In the genomic region with DNA sequence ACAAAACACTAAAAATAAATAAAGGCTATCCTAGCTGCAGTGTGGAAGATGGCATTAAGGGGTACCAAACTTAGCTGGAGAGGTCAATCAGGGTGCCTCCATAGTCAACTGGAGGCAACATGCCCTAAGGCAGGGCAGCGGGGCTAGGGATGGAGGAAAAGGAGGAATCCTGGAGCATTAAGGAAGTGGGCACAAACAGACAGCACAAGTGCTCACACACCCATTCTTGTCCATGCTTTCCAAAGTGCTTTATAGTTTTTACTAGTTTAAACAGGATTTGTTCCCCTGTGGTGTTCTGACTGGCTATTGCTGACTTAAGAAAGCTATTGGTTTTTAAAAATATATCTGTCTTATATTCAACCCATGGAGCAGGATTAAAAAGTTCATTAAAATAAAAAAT, we compare ENCODE assay signal across 9 cellular contexts.
"Had no signal": no experiment of that assay in that cellular context is flagged by ENCODE, and none has a peak within 500 bp of the region (broad histone marks: within the 10 kb centered on the region; RNA-seq: fewer than 3 reads in every experiment).

No MANE protein-coding gene starts in this region.

- H3K9ac ChIP-seq: GM23248 had no signal

- H3K27me3 Mint-ChIP-seq: IgD-negative memory B cell had no signal

- H3K9me3 ChIP-seq: HAP-1 had no signal

- H3K4me3 ChIP-seq: GM23248, HAP-1 had no signal

- ATAC-seq: HCT116, HepG2 had no signal

- H2AFZ ChIP-seq: GM23248 had no signal

- DNase-seq: GM23248, GOT3, H7, HFFc6 had no signal

- H3K27ac Mint-ChIP-seq: HFFc6, IgD-negative memory B cell had no signal

- H3K4me1 ChIP-seq: HAP-1 had no signal

- H3K36me3 ChIP-seq: HAP-1 had no signal

- H3K9me3 Mint-ChIP-seq: HFFc6, IgD-negative memory B cell had no signal

- H3K4me3 Mint-ChIP-seq: HFFc6, IgD-negative memory B cell had no signal

- H3K27ac ChIP-seq: GM23248, HL-60 had no signal
